14 cellular contexts compared by ENCODE assay signal in genomic region chrX:358651-359143, GRCh38.
"Had no signal": no experiment of that assay in that cellular context is flagged by ENCODE, and none has a peak within 500 bp of the region (broad histone marks: within the 10 kb centered on the region; RNA-seq: fewer than 3 reads in every experiment).

No MANE protein-coding gene starts in this region.

- H3K4me1 Mint-ChIP-seq: endodermal cell had no signal

- H3K4me3 Mint-ChIP-seq: endodermal cell; stimulated activated naive CD8-positive, alpha-beta T cell treated with anti-CD3 and anti-CD28 coated beads, Interleukin-15, Interleukin-2, amounts not matched to agents 100 ng/mL and 50 ng/mL, for 24 hours had no signal

- H3K27me3 Mint-ChIP-seq: stimulated activated naive CD8-positive, alpha-beta T cell treated with anti-CD3 and anti-CD28 coated beads, Interleukin-15, Interleukin-2, amounts not matched to agents 100 ng/mL and 50 ng/mL, for 24 hours had no signal

- ATAC-seq: body of pancreas, lower lobe of right lung, psoas muscle, right lobe of liver had no signal

- H3K27me3 ChIP-seq: body of pancreas, right lobe of liver, testis had no signal

- H3K4me3 ChIP-seq: body of pancreas, lower lobe of right lung, psoas muscle, right lobe of liver had no signal

- H3K4me1 ChIP-seq: body of pancreas, lower lobe of right lung, psoas muscle, right lobe of liver, testis had no signal

- H3K27ac ChIP-seq: body of pancreas, lower lobe of right lung, psoas muscle, right lobe of liver, testis had no signal

- H3K27ac Mint-ChIP-seq: endodermal cell; stimulated activated naive CD8-positive, alpha-beta T cell treated with anti-CD3 and anti-CD28 coated beads, Interleukin-15, Interleukin-2, amounts not matched to agents 100 ng/mL and 50 ng/mL, for 24 hours had no signal

- H3K36me3 ChIP-seq: right lobe of liver had no signal

- DNase-seq: activated effector memory CD4-positive, alpha-beta T cell treated with Interleukin-2 at 50 U/mL for 16 hours; activated T-cell treated with anti-CD3 and anti-CD28 coated beads, Interleukin-2, amount 50 U/mL, for 1 hour; body of pancreas; dermis blood vessel endothelial cell; endodermal cell; hippocampal formation; midbrain; stimulated activated CD4-positive, alpha-beta T cell treated with anti-CD3 and anti-CD28 coated beads, Interleukin-2, amount 100 ng/mL, for 24 hours; T-helper 9 cell; testis had no signal

- H3K9me3 ChIP-seq: right lobe of liver, testis had no signal
